In genomic region chr7:128878226-128879105, GRCh38 we compare ENCODE assay signal across 17 cellular contexts. TPM values are rescaled to one million over a fixed set of nuclear protein-coding genes. Genes with fewer than 3 reads are reported as not detected.
"Had no signal": no experiment of that assay in that cellular context is flagged by ENCODE, and none has a peak within 500 bp of the region (broad histone marks: within the 10 kb centered on the region; RNA-seq: fewer than 3 reads in every experiment).

No MANE protein-coding gene starts in this region.

- H3K9me3 ChIP-seq: ascending aorta, breast epithelium, esophagus muscularis mucosa, right lobe of liver, stomach, testis, upper lobe of left lung had no signal

- H3K27me3 Mint-ChIP-seq: activated CD4-positive, alpha-beta T cell treated with anti-CD3 and anti-CD28 coated beads, Interleukin-2, amount 10 ng/mL, durations not matched to agents 24 days and 14 days; activated T-helper 17 cell treated with anti-CD3 and anti-CD28 coated beads, Interleukin-2, amount 50 U/mL, for 72 hours had no signal

- H3K4me1 Mint-ChIP-seq: activated T-helper 17 cell treated with anti-CD3 and anti-CD28 coated beads, Interleukin-2, amount 50 U/mL, for 72 hours had no signal

- DNase-seq: activated CD4-positive, alpha-beta T cell treated with anti-CD3 and anti-CD28 coated beads, Interleukin-2, amount 10 ng/mL, durations not matched to agents 24 days and 14 days; activated CD4-positive, CD25-positive, alpha-beta regulatory T cell; activated naive CD4-positive, alpha-beta T cell treated with Interleukin-2 at 50 U/mL for 16 hours; activated T-cell treated with anti-CD3 and anti-CD28 coated beads for 4 hours; stomach; testis had no signal

- H3K9me3 Mint-ChIP-seq: activated CD4-positive, alpha-beta T cell treated with anti-CD3 and anti-CD28 coated beads, Interleukin-2, amount 10 ng/mL, durations not matched to agents 24 days and 14 days; activated T-helper 17 cell treated with anti-CD3 and anti-CD28 coated beads, Interleukin-2, amount 50 U/mL, for 72 hours; nephron had no signal

- ATAC-seq: activated T-helper 17 cell treated with anti-CD3 and anti-CD28 coated beads, Interleukin-2, amount 50 U/mL, for 72 hours; right lobe of liver had no signal

- H3K4me1 ChIP-seq: ascending aorta, breast epithelium, right lobe of liver, testis, upper lobe of left lung had no signal

- H3K27ac Mint-ChIP-seq: activated T-helper 17 cell treated with anti-CD3 and anti-CD28 coated beads, Interleukin-2, amount 50 U/mL, for 72 hours; nephron had no signal

- H3K27me3 ChIP-seq: ascending aorta, breast epithelium, esophagus muscularis mucosa, right lobe of liver, testis had no signal

- FAIRE-seq: colon, keratinocyte had no signal

- H3K4me3 ChIP-seq: ascending aorta, breast epithelium, esophagus muscularis mucosa, right lobe of liver, stomach, testis, upper lobe of left lung had no signal

- H3K27ac ChIP-seq: ascending aorta, breast epithelium, esophagus muscularis mucosa, right lobe of liver, stomach, testis, upper lobe of left lung had no signal

- H3K4me3 Mint-ChIP-seq: activated CD4-positive, alpha-beta T cell treated with anti-CD3 and anti-CD28 coated beads, Interleukin-2, amount 10 ng/mL, durations not matched to agents 24 days and 14 days; activated T-helper 17 cell treated with anti-CD3 and anti-CD28 coated beads, Interleukin-2, amount 50 U/mL, for 72 hours; nephron had no signal

- H3K36me3 ChIP-seq: ascending aorta, breast epithelium, esophagus muscularis mucosa, right lobe of liver, stomach, upper lobe of left lung had no signal

RNA-seq across cellular contexts. Expression of gene KCP, which starts 32.0 kb away (rescaled TPM):
- total RNA-seq: pulmonary artery endothelial cell had no signal
- polyA plus RNA-seq: keratinocyte had no signal

RNA-seq across cellular contexts. Expression of gene FLNC, which starts 48.3 kb away (rescaled TPM):
- total RNA-seq: T-helper 2 cell treated with Interferon-gamma antibody and Interleukin-4, amounts not matched to agents 100 ng/mL and 5 ng/mL, for 36 hours had no signal

RNA-seq across cellular contexts. Expression of gene IRF5, which starts 59.3 kb away (rescaled TPM):
- total RNA-seq: ascending aorta had no signal
